In genomic region chr2:208252766-208253492, GRCh38 we compare ENCODE assay signal across 9 cellular contexts. TPM values are rescaled to one million over a fixed set of nuclear protein-coding genes. Genes with fewer than 3 reads are reported as not detected.
DNase-seq lines count a peak whose midpoint lies in the region; ATAC-seq, FAIRE-seq and TF ChIP-seq lines count a peak whose summit lies in the region.
"Had no signal": no experiment of that assay in that cellular context is flagged by ENCODE, and none has a peak within 500 bp of the region (broad histone marks: within the 10 kb centered on the region; RNA-seq: fewer than 3 reads in every experiment).

No MANE protein-coding gene starts in this region.

- peaks cover 3 to 14% of the 10 kb centered on the region in 2 donors for H3K4me1 ChIP-seq in kidney (ENCODE audit: control insufficient read depth in 1 of 2, insufficient read depth in 1 of 2, low read depth in 1 of 2, low read length in 2 of 2)
- peaks cover 0 to 7% of the 10 kb centered on the region in 2 donors for H3K4me1 ChIP-seq in uterus

- peaks cover 18% of the 10 kb centered on the region for H3K4me1 Mint-ChIP-seq in activated naive CD4-positive, alpha-beta T cell treated with anti-CD3 and anti-CD28 coated beads for 36 hours (ENCODE audit: low read depth)
- H3K4me1 Mint-ChIP-seq in activated T-helper 2 cell treated with anti-CD3 and anti-CD28 coated beads, Interferon-gamma antibody, Interleukin-2, Interleukin-4, amounts not matched to agents 10 μg/mL and 5 μg/mL and 100 μg/mL, durations not matched to agents 14 hours and 24 hours and 36 hours (ENCODE audit: low read depth), result peaks cover 36% of the 10 kb centered on the region
- H3K4me1 Mint-ChIP-seq in stimulated activated memory B cell treated with anti-CD40 and anti-IgM and Interleukin-4, amounts not matched to agents 10 μg/mL and 1 μg/mL and 100 μg/mL, for 72 hours, result peaks cover 26% of the 10 kb centered on the region

- peaks cover 23% of the 10 kb centered on the region for H3K36me3 Mint-ChIP-seq in activated naive CD4-positive, alpha-beta T cell treated with anti-CD3 and anti-CD28 coated beads for 36 hours (ENCODE audit: low read depth)
- peaks cover 20 to 21% of the 10 kb centered on the region in 2 donors for H3K36me3 Mint-ChIP-seq in activated naive CD4-positive, alpha-beta T cell treated with anti-CD3 and anti-CD28 coated beads, Interleukin-2, amount 50 U/mL, for 72 hours
- H3K36me3 Mint-ChIP-seq in activated T-helper 2 cell treated with anti-CD3 and anti-CD28 coated beads, Interferon-gamma antibody, Interleukin-2, Interleukin-4, amounts not matched to agents 10 μg/mL and 5 μg/mL and 100 μg/mL, durations not matched to agents 14 hours and 24 hours and 36 hours (ENCODE audit: low read depth), result peaks cover 45% of the 10 kb centered on the region
- peaks cover 35% of the 10 kb centered on the region for H3K36me3 Mint-ChIP-seq in stimulated activated memory B cell treated with anti-CD40 and anti-IgM and Interleukin-4, amounts not matched to agents 10 μg/mL and 1 μg/mL and 100 μg/mL, for 72 hours

- no peak for TF ChIP-seq POLR2A in uterus (IDR thresholded peaks at IDR 0.05)

- H3K4me3 ChIP-seq in kidney (ENCODE audit: low read length in 2 of 2) (peak overlapping the region; percentile 93 to 99), uterus (no peak overlapping the region)

- intact Hi-C loops in activated naive CD4-positive, alpha-beta T cell treated with anti-CD3 and anti-CD28 coated beads for 36 hours (cut with micrococcal nuclease), result loop anchor here (10.0 kb wide), 2 partner anchors 1108 to 1172 kb away; partner anchors contain the start of gene MAP2
- intact Hi-C loops in activated T-helper 2 cell treated with anti-CD3 and anti-CD28 coated beads, Interferon-gamma antibody, Interleukin-2, Interleukin-4, amounts not matched to agents 10 μg/mL and 5 μg/mL and 100 μg/mL, durations not matched to agents 14 hours and 24 hours and 36 hours (cut with micrococcal nuclease), result loop anchor here (10.0 kb wide), 3 partner anchors 238 to 1488 kb away; partner anchors contain the start of genes FASTKD2, FZD5 and MDH1B
- intact Hi-C loops in kidney (cut with DNase I), result no loop called here
- intact Hi-C loops in uterus (cut with DNase I; ENCODE audit: low total_unique reads), result no loop called here

- CTCF ChIA-PET in activated naive CD4-positive, alpha-beta T cell treated with anti-CD3 and anti-CD28 coated beads for 36 hours (lab: Charles Lee), result interaction anchor here (0.6 to 2.8 kb wide), 7 partner anchors 10 to 167 kb away, joined by 3 to 16 read pairs (median 9); no protein-coding TSS in a partner anchor

- no peaks in the 10 kb centered on the region for H3K27me3 Mint-ChIP-seq in activated naive CD4-positive, alpha-beta T cell treated with anti-CD3 and anti-CD28 coated beads for 36 hours (ENCODE audit: low read depth)
- no peaks in the 10 kb centered on the region for H3K27me3 Mint-ChIP-seq in activated T-helper 2 cell treated with anti-CD3 and anti-CD28 coated beads, Interferon-gamma antibody, Interleukin-2, Interleukin-4, amounts not matched to agents 10 μg/mL and 5 μg/mL and 100 μg/mL, durations not matched to agents 14 hours and 24 hours and 36 hours (ENCODE audit: low read depth)
- no peaks in the 10 kb centered on the region for H3K27me3 Mint-ChIP-seq in stimulated activated memory B cell treated with anti-CD40 and anti-IgM and Interleukin-4, amounts not matched to agents 10 μg/mL and 1 μg/mL and 100 μg/mL, for 72 hours

- no peak for ATAC-seq in activated naive CD4-positive, alpha-beta T cell treated with anti-CD3 and anti-CD28 coated beads, Interleukin-2, amount 50 U/mL, for 72 hours
- ATAC-seq in stimulated activated memory B cell treated with anti-CD40 and anti-IgM and Interleukin-4, amounts not matched to agents 10 μg/mL and 1 μg/mL and 100 μg/mL, for 72 hours, result no peak

- H3K27me3 ChIP-seq in uterus, result no peaks in the 10 kb centered on the region

- DNase-seq in activated naive CD4-positive, alpha-beta T cell treated with anti-CD3 and anti-CD28 coated beads for 36 hours, result no peak
- no peak for DNase-seq in activated naive CD4-positive, alpha-beta T cell treated with anti-CD3 and anti-CD28 coated beads, Interleukin-2, amount 50 U/mL, for 72 hours (ENCODE audit: low spot score in 2 of 2)
- DNase-seq in activated T-helper 2 cell treated with anti-CD3 and anti-CD28 coated beads, Interferon-gamma antibody, Interleukin-2, Interleukin-4, amounts not matched to agents 10 μg/mL and 5 μg/mL and 100 μg/mL, durations not matched to agents 14 hours and 24 hours and 36 hours (ENCODE audit: low spot score), result no peak
- DNase-seq in kidney (no peak), iPS-NIHi11 (ENCODE audit: low spot score) (no peak), uterus (no peak)
- DNase-seq: activated gamma-delta T cell had no signal

- peak overlapping the region; percentile 1 for H3K27ac Mint-ChIP-seq in activated naive CD4-positive, alpha-beta T cell treated with anti-CD3 and anti-CD28 coated beads for 36 hours
- H3K27ac Mint-ChIP-seq in activated naive CD4-positive, alpha-beta T cell treated with anti-CD3 and anti-CD28 coated beads, Interleukin-2, amount 50 U/mL, for 72 hours, result no peak overlapping the region
- peak overlapping the region; percentile 26 for H3K27ac Mint-ChIP-seq in activated T-helper 2 cell treated with anti-CD3 and anti-CD28 coated beads, Interferon-gamma antibody, Interleukin-2, Interleukin-4, amounts not matched to agents 10 μg/mL and 5 μg/mL and 100 μg/mL, durations not matched to agents 14 hours and 24 hours and 36 hours
- H3K27ac Mint-ChIP-seq in stimulated activated memory B cell treated with anti-CD40 and anti-IgM and Interleukin-4, amounts not matched to agents 10 μg/mL and 1 μg/mL and 100 μg/mL, for 72 hours, result no peak overlapping the region

- peaks cover 4 to 26% of the 10 kb centered on the region in 2 donors for H3K36me3 ChIP-seq in kidney (ENCODE audit: control insufficient read depth in 1 of 2, insufficient read depth in 2 of 2, low read length in 2 of 2)
- no peaks in the 10 kb centered on the region for H3K36me3 ChIP-seq in uterus

- peak overlapping the region; percentile 41 to 83 for H3K27ac ChIP-seq in kidney (ENCODE audit: low read depth in 2 of 2, low read length in 2 of 2)
- peak overlapping the region; percentile 79 for H3K27ac ChIP-seq in temporal lobe (ENCODE audit: low read depth, low read length)
- no peak overlapping the region for H3K27ac ChIP-seq in uterus

- H3K9me3 ChIP-seq in kidney (ENCODE audit: control insufficient read depth in 1 of 2, low read length in 2 of 2) (no peaks in the 10 kb centered on the region), uterus (no peaks in the 10 kb centered on the region)

- H3K9me3 Mint-ChIP-seq in activated naive CD4-positive, alpha-beta T cell treated with anti-CD3 and anti-CD28 coated beads for 36 hours, result no peaks in the 10 kb centered on the region
- no peaks in the 10 kb centered on the region for H3K9me3 Mint-ChIP-seq in activated naive CD4-positive, alpha-beta T cell treated with anti-CD3 and anti-CD28 coated beads, Interleukin-2, amount 50 U/mL, for 72 hours
- H3K9me3 Mint-ChIP-seq in activated T-helper 2 cell treated with anti-CD3 and anti-CD28 coated beads, Interferon-gamma antibody, Interleukin-2, Interleukin-4, amounts not matched to agents 10 μg/mL and 5 μg/mL and 100 μg/mL, durations not matched to agents 14 hours and 24 hours and 36 hours, result no peaks in the 10 kb centered on the region
- no peaks in the 10 kb centered on the region for H3K9me3 Mint-ChIP-seq in stimulated activated memory B cell treated with anti-CD40 and anti-IgM and Interleukin-4, amounts not matched to agents 10 μg/mL and 1 μg/mL and 100 μg/mL, for 72 hours

- FAIRE-seq in kidney (lab: Jason Lieb, UNC), result no peak

- peak overlapping the region in 1 of 2 donors; percentile 73 for H3K9ac ChIP-seq in kidney (ENCODE audit: low read length in 2 of 2)

- TF ChIP-seq CTCF in kidney (IDR thresholded peaks at IDR 0.05; ENCODE audit: borderline replicate concordance, extremely low read depth, insufficient read depth) (no peak), uterus (IDR thresholded peaks at IDR 0.05) (no peak)

- peak overlapping the region; percentile 46 for H3K4me3 Mint-ChIP-seq in activated naive CD4-positive, alpha-beta T cell treated with anti-CD3 and anti-CD28 coated beads for 36 hours
- H3K4me3 Mint-ChIP-seq in activated T-helper 2 cell treated with anti-CD3 and anti-CD28 coated beads, Interferon-gamma antibody, Interleukin-2, Interleukin-4, amounts not matched to agents 10 μg/mL and 5 μg/mL and 100 μg/mL, durations not matched to agents 14 hours and 24 hours and 36 hours (ENCODE audit: low read depth), result peak overlapping the region; percentile 94
- no peak overlapping the region for H3K4me3 Mint-ChIP-seq in stimulated activated memory B cell treated with anti-CD40 and anti-IgM and Interleukin-4, amounts not matched to agents 10 μg/mL and 1 μg/mL and 100 μg/mL, for 72 hours

RNA-seq across cellular contexts. Expression of gene IDH1, which starts 1.9 kb away (rescaled TPM):
- 10 to 100 TPM; 18.5 to 21.9 TPM for total RNA-seq in activated naive CD4-positive, alpha-beta T cell treated with anti-CD3 and anti-CD28 coated beads for 36 hours
- total RNA-seq in activated naive CD4-positive, alpha-beta T cell treated with anti-CD3 and anti-CD28 coated beads, Interleukin-2, amount 50 U/mL, for 72 hours, result 10 to 100 TPM; 16.9 to 19.4 TPM
- 42.7 and 46.1 TPM in 2 replicates for total RNA-seq in activated T-helper 2 cell treated with anti-CD3 and anti-CD28 coated beads, Interferon-gamma antibody, Interleukin-2, Interleukin-4, amounts not matched to agents 10 μg/mL and 5 μg/mL and 100 μg/mL, durations not matched to agents 14 hours and 24 hours and 36 hours
- total RNA-seq in kidney (53.1 TPM), temporal lobe (161 TPM), uterus (100 to 1,000 TPM in 1 of 4 donors, 10 to 100 TPM in 3; 22.8 to 105 (median 38.1) TPM)
- polyA plus RNA-seq in kidney (ENCODE audit: insufficient read depth, low read depth, low replicate concordance), result 95.7 TPM

RNA-seq across cellular contexts. Expression of gene PIKFYVE, which starts 13.1 kb away (rescaled TPM):
- 10 to 100 TPM; 20.2 to 22.4 TPM for total RNA-seq in activated naive CD4-positive, alpha-beta T cell treated with anti-CD3 and anti-CD28 coated beads for 36 hours
- total RNA-seq in activated naive CD4-positive, alpha-beta T cell treated with anti-CD3 and anti-CD28 coated beads, Interleukin-2, amount 50 U/mL, for 72 hours, result 10 to 100 TPM; 23.1 to 25.9 TPM
- total RNA-seq in activated T-helper 2 cell treated with anti-CD3 and anti-CD28 coated beads, Interferon-gamma antibody, Interleukin-2, Interleukin-4, amounts not matched to agents 10 μg/mL and 5 μg/mL and 100 μg/mL, durations not matched to agents 14 hours and 24 hours and 36 hours, result 30.3 and 34.1 TPM in 2 replicates
- total RNA-seq in kidney (31.5 TPM), temporal lobe (43.8 TPM), uterus (10 to 100 TPM; 11.5 to 58.8 (median 28.5) TPM)
- 3.4 TPM for polyA plus RNA-seq in kidney (ENCODE audit: insufficient read depth, low read depth, low replicate concordance)

Comparison
In these comparisons a context has a peak if more than half of its experiments do, and no peak if none do; other contexts are left out.
1. H3K27ac Mint-ChIP-seq: peak in activated naive CD4-positive, alpha-beta T cell treated with anti-CD3 and anti-CD28 coated beads for 36 hours (single experiment) and activated T-helper 2 cell treated with anti-CD3 and anti-CD28 coated beads, Interferon-gamma antibody, Interleukin-2, Interleukin-4, amounts not matched to agents 10 μg/mL and 5 μg/mL and 100 μg/mL, durations not matched to agents 14 hours and 24 hours and 36 hours (single experiment); none in activated naive CD4-positive, alpha-beta T cell treated with anti-CD3 and anti-CD28 coated beads, Interleukin-2, amount 50 U/mL, for 72 hours (0 of 2) and stimulated activated memory B cell treated with anti-CD40 and anti-IgM and Interleukin-4, amounts not matched to agents 10 μg/mL and 1 μg/mL and 100 μg/mL, for 72 hours (single experiment).
2. H3K27ac ChIP-seq: peak in kidney (2 of 2) and temporal lobe (single experiment); none in uterus (0 of 2).
3. H3K4me3 ChIP-seq: peak in kidney (2 of 2); none in uterus (0 of 2).
4. intact Hi-C loops: an anchor here in activated naive CD4-positive, alpha-beta T cell treated with anti-CD3 and anti-CD28 coated beads for 36 hours (10.0 kb wide) and activated T-helper 2 cell treated with anti-CD3 and anti-CD28 coated beads, Interferon-gamma antibody, Interleukin-2, Interleukin-4, amounts not matched to agents 10 μg/mL and 5 μg/mL and 100 μg/mL, durations not matched to agents 14 hours and 24 hours and 36 hours (10.0 kb wide); none called in kidney and uterus.